13 cellular contexts compared by ENCODE assay signal in genomic region chr11:8765294-8765693, GRCh38.
A peak's percentile ranks its signal among the peaks of the same experiment; 100 is the strongest.
DNase-seq lines count a peak whose midpoint lies in the region; ATAC-seq and TF ChIP-seq lines count a peak whose summit lies in the region.
"Had no signal": no experiment of that assay in that cellular context is flagged by ENCODE, and none has a peak within 500 bp of the region (broad histone marks: within the 10 kb centered on the region; RNA-seq: fewer than 3 reads in every experiment).

No MANE protein-coding gene starts in this region.

- H3K4me1 ChIP-seq in HUES48 (ENCODE audit: control insufficient read depth, insufficient read depth, low read length) (peaks cover 20% of the 10 kb centered on the region), endodermal cell (ENCODE audit: control insufficient read depth, insufficient read depth, low read length) (peaks cover 14% of the 10 kb centered on the region), mucosa of descending colon (ENCODE audit: low read depth) (peaks cover 3% of the 10 kb centered on the region)

- ATAC-seq in mucosa of descending colon (peak; percentile 46), HG03280 (IDR thresholded peaks at IDR 0.05; ENCODE audit: unreplicated experiment) (no peak)

- H3K27ac ChIP-seq in HUES48 (ENCODE audit: low read depth, low read length), result peak overlapping the region; percentile 57
- H3K27ac ChIP-seq in endodermal cell (ENCODE audit: low read depth, low read length), result no peak overlapping the region

- no peak overlapping the region for H3K9ac ChIP-seq in HUES48 (ENCODE audit: low read depth, low read length)
- H3K9ac ChIP-seq in endodermal cell (ENCODE audit: extremely low read depth, low read length, poor library complexity, severe bottlenecking), result no peak overlapping the region

- intact Hi-C loops in mucosa of descending colon (cut with DNase I, micrococcal nuclease), result no loop called here

- H3K36me3 ChIP-seq in HUES48 (ENCODE audit: control insufficient read depth, insufficient read depth, low read length), result no peaks in the 10 kb centered on the region
- H3K36me3 ChIP-seq in endodermal cell (ENCODE audit: control insufficient read depth, insufficient read depth, low read length), result peaks cover 52% of the 10 kb centered on the region
- no peaks in the 10 kb centered on the region for H3K36me3 ChIP-seq in mucosa of descending colon (ENCODE audit: low read depth)

- no peak overlapping the region for H3K4me3 Mint-ChIP-seq in endodermal cell
- H3K4me3 Mint-ChIP-seq: central memory CD8-positive, alpha-beta T cell had no signal

- no peaks in the 10 kb centered on the region for H3K9me3 Mint-ChIP-seq in endodermal cell
- H3K9me3 Mint-ChIP-seq: central memory CD8-positive, alpha-beta T cell had no signal

- H3K27me3 ChIP-seq in HUES48 (ENCODE audit: control insufficient read depth, insufficient read depth, low read length) (no peaks in the 10 kb centered on the region), endodermal cell (ENCODE audit: control insufficient read depth, insufficient read depth, low read length, poor library complexity, severe bottlenecking) (no peaks in the 10 kb centered on the region)

- no peaks in the 10 kb centered on the region for H3K27me3 Mint-ChIP-seq in endodermal cell (ENCODE audit: insufficient read depth)

- H3K4me3 ChIP-seq in HUES48 (ENCODE audit: low read depth, low read length) (no peak overlapping the region), endodermal cell (ENCODE audit: low read length) (no peak overlapping the region), mucosa of descending colon (no peak overlapping the region)

- peaks cover 3% of the 10 kb centered on the region for H3K36me3 Mint-ChIP-seq in endodermal cell (ENCODE audit: low read depth)

- DNase-seq in A172 (ENCODE audit: low spot score) (peak; percentile 61), endodermal cell (peak; percentile 39), mucosa of descending colon (no peak), NCI-H2081 treated with DMSO at 0.1 percent for 48 hours (lab: John Stamatoyannopoulos, UW) (no peak), ecto neural progenitor cell (ENCODE audit: low spot score) (no peak)
- DNase-seq in activated naive CD4-positive, alpha-beta T cell treated with anti-CD3 and anti-CD28 coated beads, Interleukin-2, amount 50 U/mL, for 16 hours, result no peak
- DNase-seq: activated T-cell treated with anti-CD3 and anti-CD28 coated beads, Interleukin-2, amount 50 U/mL, for 1 hour; glutamatergic neuron; NCI-H1417 treated with DMSO at 0.1 percent for 48 hours; stimulated activated CD4-positive, alpha-beta T cell treated with anti-CD3 and anti-CD28 coated beads, Interleukin-2, amount 100 ng/mL, for 24 hours had no signal

- H3K27ac Mint-ChIP-seq in endodermal cell, result peak overlapping the region; percentile 91

- H3K9me3 ChIP-seq in HUES48 (ENCODE audit: control insufficient read depth, insufficient read depth, low read length) (no peaks in the 10 kb centered on the region), endodermal cell (ENCODE audit: control insufficient read depth, low read length) (no peaks in the 10 kb centered on the region), mucosa of descending colon (no peaks in the 10 kb centered on the region)

- H3K4me1 Mint-ChIP-seq in endodermal cell, result peaks cover 35% of the 10 kb centered on the region
- H3K4me1 Mint-ChIP-seq: central memory CD8-positive, alpha-beta T cell had no signal

- 96 to 100% methylated on average over 1 of the region's 1 CpG for WGBS in endodermal cell (ENCODE audit: insufficient coverage in 1 of 2, insufficient read length in 1 of 2), 2 experiments

- no peak for TF ChIP-seq CTCF in endodermal cell (conservative IDR thresholded peaks at IDR 0.05)
- TF ChIP-seq CTCF in mucosa of descending colon (IDR thresholded peaks at IDR 0.05), result no peak

Comparison
In these comparisons a context has a peak if more than half of its experiments do, and no peak if none do; other contexts are left out.
1. DNase-seq: peak in A172 (single experiment) and endodermal cell (single experiment); none in mucosa of descending colon (0 of 3), NCI-H2081 treated with DMSO at 0.1 percent for 48 hours (single experiment), activated naive CD4-positive, alpha-beta T cell treated with anti-CD3 and anti-CD28 coated beads, Interleukin-2, amount 50 U/mL, for 16 hours (single experiment) and ecto neural progenitor cell (single experiment).